ENCODE assay signal across 8 cellular contexts in the genomic region with DNA sequence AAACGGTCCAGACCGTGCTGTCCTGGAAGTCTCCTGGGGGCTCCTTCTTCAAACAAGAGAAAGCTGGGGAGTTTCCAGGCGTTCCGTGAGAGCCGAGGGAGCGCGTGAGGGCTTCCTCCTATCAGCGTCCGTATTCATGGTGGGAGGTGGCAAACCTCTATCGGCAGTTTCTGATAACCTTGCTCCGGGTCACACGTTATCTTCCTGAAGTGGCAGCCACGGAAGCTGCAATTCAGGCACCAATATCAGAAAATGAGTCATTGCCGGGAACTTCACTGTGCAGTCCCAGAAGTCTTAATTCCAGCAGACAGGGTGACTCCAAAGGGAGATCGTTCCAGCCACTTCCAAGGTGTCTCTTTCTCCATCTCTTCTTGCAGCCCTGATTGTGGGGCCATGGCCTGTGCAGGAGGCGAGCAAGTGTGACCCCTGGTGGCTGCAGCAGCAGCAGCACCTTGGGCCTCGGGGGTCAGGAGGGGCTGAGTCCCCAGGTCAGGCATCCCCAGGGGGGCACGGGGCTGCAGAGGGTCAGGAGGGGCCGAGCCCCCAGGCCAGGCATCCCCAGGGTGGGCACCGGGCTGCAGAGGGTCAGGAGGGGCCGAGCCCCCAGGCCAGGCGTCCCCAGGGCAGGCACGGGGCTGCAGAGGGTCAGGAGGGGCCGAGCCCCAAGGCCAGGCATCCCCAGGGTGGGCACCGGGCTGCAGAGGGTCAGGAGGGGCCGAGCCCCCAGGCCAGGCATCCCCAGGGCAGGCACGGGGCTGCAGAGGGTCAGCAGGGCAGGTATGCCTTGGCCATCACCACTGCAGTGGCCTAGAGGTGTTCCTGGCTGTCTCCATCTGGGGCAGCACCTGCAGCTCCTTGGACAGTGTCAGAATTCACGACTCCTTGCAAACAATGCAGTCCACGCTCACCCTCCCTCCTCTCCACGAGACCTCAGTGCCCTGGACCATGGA.
DNase-seq lines count a peak whose midpoint lies in the region; ATAC-seq, FAIRE-seq and TF ChIP-seq lines count a peak whose summit lies in the region.

No MANE protein-coding gene starts in this region.

- intact Hi-C loops in HepG2 (cut with micrococcal nuclease; ENCODE audit: unreplicated experiment) = loop anchor here (2.0 kb wide), 1 partner anchor 443 kb away; no protein-coding TSS in a partner anchor

- TF ChIP-seq POLR2A in HepG2 (IDR thresholded peaks at IDR 0.05; ENCODE audit: insufficient read depth in 1 of 2, low read depth in 2 of 2, low read length in 2 of 2) = no peak

- H3K4me1 ChIP-seq in HepG2 (ENCODE audit: insufficient read depth, low read length) = no peaks in the 10 kb centered on the region

- no peak overlapping the region for H3K4me2 ChIP-seq in HepG2 (ENCODE audit: low read depth, low read length)

- peaks cover 10% of the 10 kb centered on the region for H4K20me1 ChIP-seq in HepG2 (ENCODE audit: insufficient read depth, low read length)

- H2AFZ ChIP-seq in HepG2 (ENCODE audit: low read length) = no peak overlapping the region

- H3K9me3 ChIP-seq in HepG2 (ENCODE audit: low read length) = no peaks in the 10 kb centered on the region

- H3K9ac ChIP-seq in HepG2 (ENCODE audit: insufficient read depth, low read depth, low read length) = no peak overlapping the region

- peaks cover 2 to 5% of the 10 kb centered on the region in 2 experiments; a peak in 3 of 5 replicates for H3K27me3 ChIP-seq in HepG2 (ENCODE audit: control insufficient read depth in 1 of 2, insufficient read depth in 2 of 2, low read length in 2 of 2)

- peak; percentile 64 for TF ChIP-seq RAD21 in HepG2 (CRISPR knock-in tag; IDR thresholded peaks at IDR 0.05)

- H3K79me2 ChIP-seq in HepG2 (ENCODE audit: insufficient read depth, low read length) = no peaks in the 10 kb centered on the region

- no peaks in the 10 kb centered on the region for H3K36me3 ChIP-seq in HepG2 (replicated peaks in 1 of 2; ENCODE audit: control insufficient read depth in 1 of 2, insufficient read depth in 2 of 2, low read length in 2 of 2)

- no peak for FAIRE-seq in HepG2 (lab: Jason Lieb, UNC)

- 58% methylated on average over 19 of the region's 30 CpGs for WGBS in HepG2 (ENCODE audit: low lambda C conversion rate)

- peak; percentile 17 for TF ChIP-seq CTCF in GM12865 (IDR thresholded peaks at IDR 0.05; ENCODE audit: insufficient read depth, low read depth, low read length, missing control alignments)
- peak; percentile 91 for TF ChIP-seq CTCF in HepG2 (CRISPR knock-in tag; IDR thresholded peaks at IDR 0.05)

- CTCF ChIA-PET in HepG2 (lab: Yijun Ruan, JAX; ENCODE audit: low intra/inter-chr PET ratio, low total read pairs) = interaction anchor here (1.4 kb wide), 1 partner anchor 443 kb away, joined by 7 read pairs; no protein-coding TSS in a partner anchor

- H3K27ac ChIP-seq in HepG2 (ENCODE audit: extremely low read length, insufficient read depth, low read length) = no peak overlapping the region

- no peak for TF ChIP-seq EP300 in HepG2 (IDR thresholded peaks at IDR 0.05; ENCODE audit: low read depth in 2 of 2, low read length in 2 of 2)
- TF ChIP-seq EP300 in HepG2 (CRISPR knock-in tag; IDR thresholded peaks at IDR 0.05; ENCODE audit: borderline replicate concordance) = no peak

- ATAC-seq in HepG2 = peak; percentile 89
- no peak for ATAC-seq in HG02610 (IDR thresholded peaks at IDR 0.05; ENCODE audit: unreplicated experiment)
- ATAC-seq in GM21381 (IDR thresholded peaks at IDR 0.05; ENCODE audit: unreplicated experiment) = no peak
- ATAC-seq in HG03521 (IDR thresholded peaks at IDR 0.05; ENCODE audit: unreplicated experiment) = no peak

- POLR2A ChIA-PET in HepG2 (lab: Yijun Ruan, JAX) = no interaction called here

- DNase-seq in GM12865 (ENCODE audit: low read depth) = no peak
- peak; percentile 51 for DNase-seq in NOMO-1 treated with DMSO at 0.1 percent for 48 hours (lab: John Stamatoyannopoulos, UW; ENCODE audit: unreplicated experiment)
- peak; percentile 60 to 68 for DNase-seq in activated T-cell treated with anti-CD3 and anti-CD28 coated beads, Interleukin-2, amount 50 U/mL, for 48 hours
- no peak for DNase-seq in HepG2 (ENCODE audit: low spot score)
- DNase-seq in stimulated activated naive CD4-positive, alpha-beta T cell treated with Interleukin-2 at 50 U/mL for 16 hours (lab: John Stamatoyannopoulos, UW) = peak; percentile 18

- BruUV-seq in HepG2 (replicated peaks; lab: Mats Ljungman, UMichigan) = no TSS peak

- in situ Hi-C loops in HepG2 (cut with HindIII; ENCODE audit: extremely low pct_ligation_motif_present, low pct_unique_long_range_greater_than_20kb) = loop anchor here (10.0 kb wide), 1 partner anchor 451 kb away; no protein-coding TSS in a partner anchor

- H3K4me3 ChIP-seq in GM12865 (ENCODE audit: low read depth, low read length) = no peak overlapping the region
- no peak overlapping the region for H3K4me3 ChIP-seq in HepG2 (replicated peaks in 1 of 3; ENCODE audit: insufficient read depth in 1 of 3, low read depth in 2 of 3, low read length in 3 of 3)

TF ChIP-seq in HepG2, 621 proteins besides CTCF, POLR2A, EP300 and RAD21 (continues in another document):
- TF ChIP-seq XRCC5 (optimal IDR thresholded peaks at IDR 0.05; ENCODE audit: low read length) (peak; percentile 22), ZBTB7A (CRISPR knock-in tag; IDR thresholded peaks at IDR 0.05) (0 out of 2 replicates have a peak, but pooled peaks have one; percentile 22), PHB2 (IDR thresholded peaks at IDR 0.05; ENCODE audit: partially characterized antibody) (no peak), ZNF205 (CRISPR knock-in tag; IDR thresholded peaks at IDR 0.05) (no peak), FOXJ3 (CRISPR knock-in tag; IDR thresholded peaks at IDR 0.05; ENCODE audit: borderline replicate concordance) (no peak), NR2F6 (IDR thresholded peaks at IDR 0.05) (no peak), NR2F6 (CRISPR knock-in tag; IDR thresholded peaks at IDR 0.05) (peak; percentile 21; the same call in 1 of the 2 replicates), ZNF350 (CRISPR knock-in tag; IDR thresholded peaks at IDR 0.05; ENCODE audit: borderline replicate concordance, low read depth) (peak; percentile 36; the same call in 1 of the 2 replicates)
- TF ChIP-seq, protein P1, sequence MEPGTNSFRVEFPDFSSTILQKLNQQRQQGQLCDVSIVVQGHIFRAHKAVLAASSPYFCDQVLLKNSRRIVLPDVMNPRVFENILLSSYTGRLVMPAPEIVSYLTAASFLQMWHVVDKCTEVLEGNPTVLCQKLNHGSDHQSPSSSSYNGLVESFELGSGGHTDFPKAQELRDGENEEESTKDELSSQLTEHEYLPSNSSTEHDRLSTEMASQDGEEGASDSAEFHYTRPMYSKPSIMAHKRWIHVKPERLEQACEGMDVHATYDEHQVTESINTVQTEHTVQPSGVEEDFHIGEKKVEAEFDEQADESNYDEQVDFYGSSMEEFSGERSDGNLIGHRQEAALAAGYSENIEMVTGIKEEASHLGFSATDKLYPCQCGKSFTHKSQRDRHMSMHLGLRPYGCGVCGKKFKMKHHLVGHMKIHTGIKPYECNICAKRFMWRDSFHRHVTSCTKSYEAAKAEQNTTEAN (CRISPR knock-in tag; conservative IDR thresholded peaks at IDR 0.05) = no peak
- TF ChIP-seq, protein P2, sequence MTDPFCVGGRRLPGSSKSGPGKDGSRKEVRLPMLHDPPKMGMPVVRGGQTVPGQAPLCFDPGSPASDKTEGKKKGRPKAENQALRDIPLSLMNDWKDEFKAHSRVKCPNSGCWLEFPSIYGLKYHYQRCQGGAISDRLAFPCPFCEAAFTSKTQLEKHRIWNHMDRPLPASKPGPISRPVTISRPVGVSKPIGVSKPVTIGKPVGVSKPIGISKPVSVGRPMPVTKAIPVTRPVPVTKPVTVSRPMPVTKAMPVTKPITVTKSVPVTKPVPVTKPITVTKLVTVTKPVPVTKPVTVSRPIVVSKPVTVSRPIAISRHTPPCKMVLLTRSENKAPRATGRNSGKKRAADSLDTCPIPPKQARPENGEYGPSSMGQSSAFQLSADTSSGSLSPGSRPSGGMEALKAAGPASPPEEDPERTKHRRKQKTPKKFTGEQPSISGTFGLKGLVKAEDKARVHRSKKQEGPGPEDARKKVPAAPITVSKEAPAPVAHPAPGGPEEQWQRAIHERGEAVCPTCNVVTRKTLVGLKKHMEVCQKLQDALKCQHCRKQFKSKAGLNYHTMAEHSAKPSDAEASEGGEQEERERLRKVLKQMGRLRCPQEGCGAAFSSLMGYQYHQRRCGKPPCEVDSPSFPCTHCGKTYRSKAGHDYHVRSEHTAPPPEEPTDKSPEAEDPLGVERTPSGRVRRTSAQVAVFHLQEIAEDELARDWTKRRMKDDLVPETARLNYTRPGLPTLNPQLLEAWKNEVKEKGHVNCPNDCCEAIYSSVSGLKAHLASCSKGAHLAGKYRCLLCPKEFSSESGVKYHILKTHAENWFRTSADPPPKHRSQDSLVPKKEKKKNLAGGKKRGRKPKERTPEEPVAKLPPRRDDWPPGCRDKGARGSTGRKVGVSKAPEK (CRISPR knock-in tag; IDR thresholded peaks at IDR 0.05; ENCODE audit: borderline replicate concordance) = no peak
- TF ChIP-seq, protein P3, sequence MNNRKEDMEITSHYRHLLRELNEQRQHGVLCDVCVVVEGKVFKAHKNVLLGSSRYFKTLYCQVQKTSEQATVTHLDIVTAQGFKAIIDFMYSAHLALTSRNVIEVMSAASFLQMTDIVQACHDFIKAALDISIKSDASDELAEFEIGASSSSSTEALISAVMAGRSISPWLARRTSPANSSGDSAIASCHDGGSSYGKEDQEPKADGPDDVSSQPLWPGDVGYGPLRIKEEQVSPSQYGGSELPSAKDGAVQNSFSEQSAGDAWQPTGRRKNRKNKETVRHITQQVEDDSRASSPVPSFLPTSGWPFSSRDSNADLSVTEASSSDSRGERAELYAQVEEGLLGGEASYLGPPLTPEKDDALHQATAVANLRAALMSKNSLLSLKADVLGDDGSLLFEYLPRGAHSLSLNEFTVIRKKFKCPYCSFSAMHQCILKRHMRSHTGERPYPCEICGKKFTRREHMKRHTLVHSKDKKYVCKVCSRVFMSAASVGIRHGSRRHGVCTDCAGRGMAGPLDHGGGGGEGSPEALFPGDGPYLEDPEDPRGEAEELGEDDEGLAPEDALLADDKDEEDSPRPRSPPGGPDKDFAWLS (CRISPR knock-in tag; IDR thresholded peaks at IDR 0.05; ENCODE audit: borderline replicate concordance) = 0 out of 2 replicates have a peak, but pooled peaks have one; percentile 54

Comparison
In these comparisons a context has a peak if more than half of its experiments do, and no peak if none do; other contexts are left out.
1. DNase-seq: peak in NOMO-1 treated with DMSO at 0.1 percent for 48 hours (single experiment), activated T-cell treated with anti-CD3 and anti-CD28 coated beads, Interleukin-2, amount 50 U/mL, for 48 hours (2 of 2) and stimulated activated naive CD4-positive, alpha-beta T cell treated with Interleukin-2 at 50 U/mL for 16 hours (single experiment); none in GM12865 (single experiment) and HepG2 (single experiment).